8 cellular contexts compared by ENCODE assay signal in the genomic region with DNA sequence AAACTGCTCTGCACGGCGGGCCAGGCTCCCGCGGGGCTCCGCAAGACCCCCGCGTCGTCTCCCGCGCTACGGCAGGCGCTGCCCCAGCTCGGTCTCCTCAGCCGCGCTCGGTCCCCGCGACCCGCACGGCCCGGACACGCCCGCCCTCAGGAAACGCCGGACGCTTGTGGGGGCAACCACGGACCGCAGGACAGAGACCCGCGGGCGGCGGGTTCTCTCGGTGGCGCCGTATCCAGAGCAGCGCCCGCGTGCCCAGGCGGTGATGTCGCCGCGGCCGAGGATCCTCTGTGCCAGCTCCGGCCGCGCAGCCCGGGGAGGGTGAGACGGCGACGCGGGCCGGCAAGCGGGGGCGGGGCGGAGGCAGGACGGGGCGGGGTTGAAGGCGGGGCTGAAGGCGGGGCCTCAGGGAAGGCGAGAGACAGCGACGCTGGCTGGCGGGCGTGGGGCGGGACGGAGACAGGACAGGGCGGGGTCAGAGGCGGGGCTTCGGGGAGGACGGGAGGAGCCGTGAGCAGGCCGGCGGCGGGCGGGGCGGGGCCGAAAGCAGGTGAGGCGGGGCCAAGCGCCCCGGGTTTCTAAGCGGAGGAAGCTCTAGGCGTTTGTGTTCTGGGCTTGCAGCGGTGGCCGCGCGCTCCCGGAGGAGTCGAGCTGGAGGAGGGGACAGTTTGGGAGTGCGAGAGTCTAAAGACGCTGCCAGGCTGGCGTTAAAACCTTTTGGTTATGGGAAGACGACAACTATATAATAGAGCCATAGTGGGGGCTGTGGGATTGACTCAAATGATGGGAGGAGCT. TPM values are rescaled to one million over a fixed set of nuclear protein-coding genes. Genes with fewer than 3 reads are reported as not detected.
DNase-seq lines count a peak whose midpoint lies in the region; ATAC-seq, FAIRE-seq and TF ChIP-seq lines count a peak whose summit lies in the region.

A gene (minus strand): TSS at position 289 of the 792 bp plus-strand sequence. CDS start 2,112 bp downstream, outside the sequence.

- peak; percentile 61 to 99 (median 98) for DNase-seq in C1 segment of cervical spinal cord (lab: John Stamatoyannopoulos, UW)
- DNase-seq in NCI-H774 (lab: John Stamatoyannopoulos, UW) = peak; percentile 91
- peak; percentile 84 for DNase-seq in activated CD8-positive, alpha-beta memory T cell treated with anti-CD3 and anti-CD28 coated beads, Interleukin-2, amount 50 U/mL, for 1 hour (ENCODE audit: extremely low read depth)
- peak in 1 of 2 experiments; percentile 100 for DNase-seq in H1 (ENCODE audit: low read depth in 1 of 2, low spot score in 2 of 2)
- DNase-seq in mesenchymal stem cell = peak; percentile 94
- peak; percentile 93 to 98 (median 96) for DNase-seq in stimulated activated CD4-positive, alpha-beta T cell treated with anti-CD3 and anti-CD28 coated beads, TNF-alpha, amount 100 ng/mL, for 48 hours (ENCODE audit: low read depth in 3 of 3)

- ATAC-seq in GM19397 (IDR thresholded peaks at IDR 0.05; ENCODE audit: unreplicated experiment) (peak; percentile 98), HG03558 (IDR thresholded peaks at IDR 0.05; ENCODE audit: extremely low read depth, unreplicated experiment) (peak; percentile 76)

- H3K9ac ChIP-seq in H1 (replicated peaks in 1 of 4; ENCODE audit: extremely low read depth in 1 of 4, low read depth in 3 of 4, low read length in 3 of 4) (peak within 1 kb of the TSS; percentile 56 to 78 (median 67)), mesenchymal stem cell (ENCODE audit: low read length) (peak within 1 kb of the TSS; percentile 95)

- no peak within 1 kb of the TSS for H3K56ac ChIP-seq in H1 (replicated peaks; ENCODE audit: insufficient read length, low read depth, low read length)

- H3K27me3 ChIP-seq in H1 (replicated peaks in 1 of 4; ENCODE audit: control insufficient read depth in 3 of 4, extremely low read depth in 1 of 4, insufficient read depth in 3 of 4, low read length in 3 of 4) = no peaks in the 10 kb centered on the region
- no peaks in the 10 kb centered on the region for H3K27me3 ChIP-seq in mesenchymal stem cell (ENCODE audit: control insufficient read depth in 1 of 2, insufficient read depth in 1 of 2, low read length in 2 of 2)

- H4K20me1 ChIP-seq in H1 (replicated peaks in 1 of 2; ENCODE audit: control insufficient read depth in 1 of 2, insufficient read depth in 2 of 2, low read length in 2 of 2) = peaks cover 1 to 2% of the 10 kb centered on the region in 2 experiments

- H3K18ac ChIP-seq in H1 (ENCODE audit: extremely low read depth, low read length) (peak within 1 kb of the TSS; percentile 75), mesenchymal stem cell (ENCODE audit: low read depth in 1 of 2, low read length in 2 of 2) (peak within 1 kb of the TSS; percentile 73 to 98)

- CTCF ChIA-PET in H1 (lab: Charles Lee; ENCODE audit: partially characterized antibody) = interaction anchor here (0.7 to 6.8 kb wide), 15 partner anchors 9 to 1143 kb away, joined by 3 to 46 read pairs (median 3); no protein-coding TSS in a partner anchor

- POLR2A ChIA-PET in H1 (lab: Charles Lee; ENCODE audit: partially characterized antibody) = interaction anchor here (0.6 to 1.6 kb wide), 8 partner anchors 9 to 849 kb away, joined by 3 to 6 read pairs (median 3); no protein-coding TSS in a partner anchor

- no peaks in the 10 kb centered on the region for H3K79me1 ChIP-seq in H1 (ENCODE audit: low read depth, low read length)
- peaks cover 11% of the 10 kb centered on the region for H3K79me1 ChIP-seq in mesenchymal stem cell (replicated peaks; ENCODE audit: low read length, poor library complexity, severe bottlenecking)

- H3K14ac ChIP-seq in H1 (ENCODE audit: insufficient read length) (no peak within 1 kb of the TSS), mesenchymal stem cell (ENCODE audit: low read length in 2 of 2) (peak within 1 kb of the TSS in 1 of 2 experiments; percentile 95)

- peak in 1 of 2 experiments; percentile 14; a peak in 1 of 4 replicates for TF ChIP-seq RAD21 in H1 (IDR thresholded peaks at IDR 0.05 in 1 of 2, conservative IDR thresholded peaks at IDR 0.05 in 1 of 2; ENCODE audit: low read depth in 2 of 2, low read length in 2 of 2)

- peaks cover 2% of the 10 kb centered on the region; the same call in 1 of the 2 replicates for H3K23me2 ChIP-seq in H1 (ENCODE audit: low read depth, low read length)

- TF ChIP-seq POLR2A in H1 (IDR thresholded peaks at IDR 0.05; ENCODE audit: control extremely low read depth in 1 of 2, low read depth in 2 of 2, low read length in 2 of 2) = no peak; a peak in 1 of 3 replicates

- peak within 1 kb of the TSS; percentile 71 to 88 for H3K4me2 ChIP-seq in H1 (ENCODE audit: insufficient read depth in 1 of 2, low read depth in 2 of 2, low read length in 2 of 2)
- peak within 1 kb of the TSS; percentile 91 for H3K4me2 ChIP-seq in mesenchymal stem cell (ENCODE audit: low read length, poor library complexity, severe bottlenecking)

- no peak within 1 kb of the TSS; the same call in 1 of the 2 replicates for H4K8ac ChIP-seq in H1 (ENCODE audit: extremely low read depth, insufficient read depth, low read length)
- H4K8ac ChIP-seq in mesenchymal stem cell (ENCODE audit: low read length) = peak within 1 kb of the TSS; percentile 78

- H2BK15ac ChIP-seq in H1 (ENCODE audit: low read length) (no peak within 1 kb of the TSS), mesenchymal stem cell (ENCODE audit: low read depth, poor library complexity, severe bottlenecking) (peak within 1 kb of the TSS; percentile 64)

- H3K9me3 ChIP-seq in H1 (ENCODE audit: insufficient read depth in 2 of 2, low read depth in 1 of 2, low read length in 1 of 2) (no peaks in the 10 kb centered on the region), mesenchymal stem cell (ENCODE audit: control insufficient read depth, low read length) (no peaks in the 10 kb centered on the region)

- H3K23ac ChIP-seq in H1 (ENCODE audit: insufficient read length) (no peak within 1 kb of the TSS), mesenchymal stem cell (ENCODE audit: low read length in 2 of 2) (peak within 1 kb of the TSS in 1 of 2 experiments; percentile 94)

- H2BK5ac ChIP-seq in H1 (ENCODE audit: low read depth, low read length) = peak within 1 kb of the TSS; percentile 36; the same call in 1 of the 2 replicates
- H2BK5ac ChIP-seq in mesenchymal stem cell (ENCODE audit: low read depth, low read length, poor library complexity, severe bottlenecking) = peak within 1 kb of the TSS; percentile 85

- peaks cover 8 to 40% of the 10 kb centered on the region in 2 experiments; a peak in 3 of 4 replicates for H3K79me2 ChIP-seq in H1 (ENCODE audit: control insufficient read depth in 1 of 2, insufficient read depth in 2 of 2, low read length in 2 of 2)

- peaks cover 0 to 8% (median 0%) of the 10 kb centered on the region in 4 experiments; a peak in 2 of 8 replicates for H3K36me3 ChIP-seq in H1 (ENCODE audit: control insufficient read depth in 2 of 4, insufficient read depth in 4 of 4, low read length in 3 of 4)
- peaks cover 3 to 34% of the 10 kb centered on the region in 2 experiments for H3K36me3 ChIP-seq in mesenchymal stem cell (ENCODE audit: control insufficient read depth in 1 of 2, insufficient read depth in 2 of 2, low read depth in 1 of 2, low read length in 2 of 2)

- no peak within 1 kb of the TSS for H3K4ac ChIP-seq in H1 (replicated peaks; ENCODE audit: insufficient read length, low read depth, low read length)
- peak within 1 kb of the TSS; percentile 53 to 83 for H3K4ac ChIP-seq in mesenchymal stem cell (ENCODE audit: low read depth in 1 of 2, low read length in 2 of 2)

- peak within 1 kb of the TSS; percentile 0 for H4K5ac ChIP-seq in H1 (ENCODE audit: insufficient read length, low read depth, low read length)

- peaks cover 2 to 8% (median 4%) of the 10 kb centered on the region in 4 experiments; a peak in 6 of 7 replicates for H3K4me1 ChIP-seq in H1 (replicated peaks in 1 of 4; ENCODE audit: control insufficient read depth in 3 of 4, insufficient read depth in 4 of 4, low read length in 3 of 4)
- peaks cover 3% of the 10 kb centered on the region for H3K4me1 ChIP-seq in mesenchymal stem cell (ENCODE audit: control insufficient read depth, insufficient read depth, low read depth, low read length)

- 0 out of 4 replicates have a peak, but pooled peaks of 1 of the 3 experiments have one; percentile 2 for TF ChIP-seq CTCF in H1 (IDR thresholded peaks at IDR 0.05; ENCODE audit: control extremely low read depth in 1 of 3, insufficient read depth in 1 of 3, low read depth in 1 of 3, low read length in 3 of 3)

- 3% methylated on average over 28 of the region's 92 CpGs; no CpG with 5 or more reads in 1 of the 2 experiments for WGBS in H1 (ENCODE audit: extremely low coverage in 1 of 2, insufficient coverage in 1 of 2, insufficient read length in 1 of 2, insufficient replicate concordance in 2 of 2, low coverage in 1 of 2, low lambda C conversion rate in 2 of 2, missing lambda C conversion rate in 1 of 2), 2 experiments
- under 1% methylated on average over 83 of the region's 92 CpGs for WGBS in mesenchymal stem cell

- H2AK5ac ChIP-seq in H1 (ENCODE audit: low read depth, low read length) (no peak within 1 kb of the TSS), mesenchymal stem cell (ENCODE audit: low read length, severe bottlenecking) (no peak within 1 kb of the TSS)

- H2BK20ac ChIP-seq in H1 (ENCODE audit: low read length) = no peak within 1 kb of the TSS

- H2AFZ ChIP-seq in H1 (ENCODE audit: low read length) (peak within 1 kb of the TSS; percentile 99), mesenchymal stem cell (ENCODE audit: low read depth, low read length) (peak within 1 kb of the TSS; percentile 73)

- H4K91ac ChIP-seq in H1 (replicated peaks; ENCODE audit: insufficient read length, low read length) (no peak within 1 kb of the TSS), mesenchymal stem cell (ENCODE audit: low read length) (peak within 1 kb of the TSS; percentile 85)

- H2BK12ac ChIP-seq in H1 (ENCODE audit: low read depth, low read length) (no peak within 1 kb of the TSS), mesenchymal stem cell (ENCODE audit: low read length in 2 of 2) (peak within 1 kb of the TSS in 1 of 2 experiments; percentile 57)

- TF ChIP-seq EP300 in H1 (IDR thresholded peaks at IDR 0.05; ENCODE audit: borderline replicate concordance in 1 of 2, low read depth in 2 of 2, low read length in 2 of 2) = no peak

- no peak for FAIRE-seq in H1 (lab: Jason Lieb, UNC)

- H2BK120ac ChIP-seq in H1 (replicated peaks; ENCODE audit: low read depth, low read length) (no peak within 1 kb of the TSS), mesenchymal stem cell (ENCODE audit: low read depth, low read length) (peak within 1 kb of the TSS; percentile 86)

- H3K4me3 ChIP-seq in H1 (ENCODE audit: extremely low read depth in 1 of 4, insufficient read depth in 2 of 4, low read depth in 3 of 4, low read length in 4 of 4) = peak within 1 kb of the TSS; percentile 69 to 90 (median 82)
- peak within 1 kb of the TSS; percentile 91 to 96 for H3K4me3 ChIP-seq in mesenchymal stem cell (ENCODE audit: insufficient read depth in 1 of 2, low read depth in 1 of 2, low read length in 2 of 2)

- H3K27ac ChIP-seq in H1 (ENCODE audit: low read depth, low read length) = no peak within 1 kb of the TSS; the same call in 1 of the 2 replicates
- H3K27ac ChIP-seq in mesenchymal stem cell (ENCODE audit: low read length, poor library complexity, severe bottlenecking) = peak within 1 kb of the TSS; percentile 93

RNA-seq across cellular contexts. Expression of the gene that starts here (rescaled TPM):
- total RNA-seq in H1 (2021; fragmentation: NEBNext Ultra II Directional; extraction: Animal tissue kit (Norgen Biotek cat#: 25700)) = 20.6 and 22.8 TPM in 2 replicates
- polyA plus RNA-seq in H1 (2011; rRNA removed) = 1.8 and 3.0 TPM in 2 replicates
- 2.6 TPM for polyA plus RNA-seq in H1 (2011; cell fraction: cytosol; rRNA removed)
- polyA plus RNA-seq in H1 (2011; cell fraction: nucleus; rRNA removed) = 2.0 TPM
- 2.7 to 5.9 TPM (median 3.9 TPM) in 4 replicates for polyA plus RNA-seq in H1 (2012, experiment 1 of 2)
- 0.94 TPM for polyA plus RNA-seq in H1 (2012, experiment 2 of 2)
- 24.6 TPM for polyA plus RNA-seq in H1 (2013, experiment 1 of 2)
- polyA plus RNA-seq in H1 (2013, experiment 2 of 2) = 25.3 TPM
- 16.5 and 23.2 TPM in 2 replicates for polyA minus RNA-seq in H1 (2011; rRNA and poly(A)+ RNA removed)
- 10.1 TPM for polyA minus RNA-seq in H1 (2011; cell fraction: cytosol; rRNA and poly(A)+ RNA removed)
- polyA minus RNA-seq in H1 (2011; cell fraction: nucleus; rRNA and poly(A)+ RNA removed) = 38.6 TPM
- 7.9 TPM for polyA plus RNA-seq in mesenchymal stem cell (2013, experiment 1 of 2)
- 7.8 TPM for polyA plus RNA-seq in mesenchymal stem cell (2013, experiment 2 of 2)
